ENCODE assay signal across 1 cellular context in the genomic region with DNA sequence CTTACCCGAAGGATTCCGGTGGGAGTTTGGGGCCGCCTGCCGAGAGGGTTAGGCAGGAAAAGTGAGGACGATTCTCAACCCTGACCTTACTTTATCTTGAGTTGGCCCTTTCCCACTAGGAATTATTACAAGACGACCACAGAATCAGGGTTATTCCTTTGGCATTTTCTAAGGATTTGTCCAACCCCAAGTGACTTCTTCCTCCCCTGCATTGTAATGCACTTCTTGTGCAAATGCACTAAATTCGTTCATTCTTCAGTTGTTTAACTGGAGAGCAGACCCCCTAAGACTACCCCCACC.
TF ChIP-seq lines count a peak whose summit lies in the region.

No MANE protein-coding gene starts in this region.

TF ChIP-seq in H1, 55 proteins besides CTCF, POLR2A, EP300 and RAD21:
- no peak for TF ChIP-seq BRCA1 (IDR thresholded peaks at IDR 0.05; ENCODE audit: low read depth, low read length)
- TF ChIP-seq HDAC2 (IDR thresholded peaks at IDR 0.05; ENCODE audit: borderline replicate concordance in 1 of 2, low read depth in 2 of 2, low read length in 2 of 2): no peak
- TF ChIP-seq, protein P1, sequence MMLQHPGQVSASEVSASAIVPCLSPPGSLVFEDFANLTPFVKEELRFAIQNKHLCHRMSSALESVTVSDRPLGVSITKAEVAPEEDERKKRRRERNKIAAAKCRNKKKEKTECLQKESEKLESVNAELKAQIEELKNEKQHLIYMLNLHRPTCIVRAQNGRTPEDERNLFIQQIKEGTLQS (IDR thresholded peaks at IDR 0.05; ENCODE audit: insufficient read depth, low read depth, low read length): no peak
- no peak for TF ChIP-seq CREB1 (IDR thresholded peaks at IDR 0.05)
- TF ChIP-seq RBBP5 (IDR thresholded peaks at IDR 0.05; ENCODE audit: borderline replicate concordance, low read depth, low read length): no peak
- no peak for TF ChIP-seq RFX5 (IDR thresholded peaks at IDR 0.05; ENCODE audit: borderline replicate concordance, low read depth, low read length)
- no peak for TF ChIP-seq GTF2F1 (IDR thresholded peaks at IDR 0.05; ENCODE audit: borderline replicate concordance, low read depth, low read length)
- no peak for TF ChIP-seq TEAD4 (IDR thresholded peaks at IDR 0.05; ENCODE audit: low read depth, low read length)
- TF ChIP-seq SIN3A (conservative IDR thresholded peaks at IDR 0.05 in 1 of 2, IDR thresholded peaks at IDR 0.05 in 1 of 2; ENCODE audit: low read depth in 1 of 2, low read length in 2 of 2): no peak
- TF ChIP-seq SRF (IDR thresholded peaks at IDR 0.05; ENCODE audit: low read depth, low read length): no peak
- no peak for TF ChIP-seq CTBP2 (IDR thresholded peaks at IDR 0.05; ENCODE audit: borderline replicate concordance, insufficient read depth, insufficient read length, low read length)
- no peak for TF ChIP-seq SP4 (IDR thresholded peaks at IDR 0.05; ENCODE audit: low read length)
- TF ChIP-seq CHD2 (IDR thresholded peaks at IDR 0.05; ENCODE audit: low read length): no peak
- no peak for TF ChIP-seq TBP (IDR thresholded peaks at IDR 0.05; ENCODE audit: low read depth, low read length)
- TF ChIP-seq MAFK (IDR thresholded peaks at IDR 0.05; ENCODE audit: low read depth, low read length): no peak
- no peak for TF ChIP-seq GABPA (IDR thresholded peaks at IDR 0.05; ENCODE audit: borderline replicate concordance, insufficient read depth, low read length)
- no peak for TF ChIP-seq SUZ12 (IDR thresholded peaks at IDR 0.05; ENCODE audit: low read length)
TF ChIP-seq in H1: peak in this region for 0.
